Comparison of ENCODE assay signal across 8 cellular contexts in genomic region chr12:68317047-68317667, GRCh38. TPM values are rescaled to one million over a fixed set of nuclear protein-coding genes. Genes with fewer than 3 reads are reported as not detected.
DNase-seq lines count a peak whose midpoint lies in the region; ATAC-seq and TF ChIP-seq lines count a peak whose summit lies in the region.

No MANE protein-coding gene starts in this region.

- ATAC-seq in activated T-cell treated with anti-CD3 and anti-CD28 coated beads, Interleukin-2, amount 50 U/mL, for 4 hours: no peak

- H3K27me3 Mint-ChIP-seq in activated T-cell treated with anti-CD3 and anti-CD28 coated beads, Interleukin-2, amount 50 U/mL, for 4 hours (ENCODE audit: low read depth): no peaks in the 10 kb centered on the region
- H3K27me3 Mint-ChIP-seq in glutamatergic neuron (ENCODE audit: unreplicated experiment): no peaks in the 10 kb centered on the region

- no peak overlapping the region for H3K4me3 ChIP-seq in GM06990 (replicated peaks; ENCODE audit: low read depth, low read length)

- DNase-seq in ACHN: peak; percentile 68
- DNase-seq in GM06990 (ENCODE audit: extremely low read depth, insufficient read length): no peak
- peak; percentile 68 for DNase-seq in NCI-H2171 treated with DMSO at 0.1 percent for 48 hours (lab: John Stamatoyannopoulos, UW)
- DNase-seq in activated T-cell treated with anti-CD3 and anti-CD28 coated beads, Interleukin-2, amount 50 U/mL, for 4 hours: peak; percentile 36
- DNase-seq in glutamatergic neuron: no peak
- DNase-seq in stimulated activated CD4-positive, alpha-beta T cell treated with anti-CD3 and anti-CD28 coated beads, Interleukin-1b, Interleukin-23, amount 100 ng/mL, for 4 hours (ENCODE audit: low read depth in 2 of 2): peak; percentile 6 to 53
- DNase-seq in HuH-7.5 (ENCODE audit: low spot score): no peak
- no peak for DNase-seq in OCI-M2 (lab: John Stamatoyannopoulos, UW; ENCODE audit: unreplicated experiment)

- H3K9me3 Mint-ChIP-seq in activated T-cell treated with anti-CD3 and anti-CD28 coated beads, Interleukin-2, amount 50 U/mL, for 4 hours: no peaks in the 10 kb centered on the region
- H3K9me3 Mint-ChIP-seq in glutamatergic neuron (ENCODE audit: unreplicated experiment): no peaks in the 10 kb centered on the region

- no peaks in the 10 kb centered on the region; the same call in 1 of the 2 replicates for H3K36me3 ChIP-seq in GM06990 (ENCODE audit: control insufficient read depth, insufficient read depth, low read length)

- peak; percentile 43 for TF ChIP-seq CTCF in GM06990 (IDR thresholded peaks at IDR 0.05; ENCODE audit: insufficient read depth, low read length, poor library complexity, severe bottlenecking)
- TF ChIP-seq CTCF in glutamatergic neuron (IDR thresholded peaks at IDR 0.05; ENCODE audit: partially characterized antibody, unreplicated experiment): peak; percentile 79

- in situ Hi-C loops in ACHN (cut with HindIII; ENCODE audit: low pct_ligation_motif_present, low pct_unique_long_range_greater_than_20kb, low sequenced_read_pairs): loop anchor here (25.0 kb wide), 1 partner anchor 105 kb away; no protein-coding TSS in a partner anchor

- no peaks in the 10 kb centered on the region for H3K27me3 ChIP-seq in GM06990 (replicated peaks; ENCODE audit: control insufficient read depth, insufficient read depth, low read length)

- H3K4me3 Mint-ChIP-seq in activated T-cell treated with anti-CD3 and anti-CD28 coated beads, Interleukin-2, amount 50 U/mL, for 4 hours: no peak overlapping the region
- H3K4me3 Mint-ChIP-seq in glutamatergic neuron (ENCODE audit: unreplicated experiment): no peak overlapping the region

- H3K27ac Mint-ChIP-seq in glutamatergic neuron (ENCODE audit: unreplicated experiment): no peak overlapping the region

- no peaks in the 10 kb centered on the region for H3K4me1 Mint-ChIP-seq in activated T-cell treated with anti-CD3 and anti-CD28 coated beads, Interleukin-2, amount 50 U/mL, for 4 hours (ENCODE audit: low read depth)
- peaks cover 8% of the 10 kb centered on the region for H3K4me1 Mint-ChIP-seq in glutamatergic neuron (ENCODE audit: low read depth, unreplicated experiment)

- H3K36me3 Mint-ChIP-seq in activated T-cell treated with anti-CD3 and anti-CD28 coated beads, Interleukin-2, amount 50 U/mL, for 4 hours (ENCODE audit: insufficient read depth): peaks cover 14% of the 10 kb centered on the region
- H3K36me3 Mint-ChIP-seq in glutamatergic neuron (ENCODE audit: unreplicated experiment): no peaks in the 10 kb centered on the region

RNA-seq across cellular contexts. Expression of gene MDM1, which starts 15.0 kb away (rescaled TPM):
- total RNA-seq in activated T-cell treated with anti-CD3 and anti-CD28 coated beads, Interleukin-2, amount 50 U/mL, for 4 hours: 10 to 100 TPM; 10.6 to 11.1 (median 11.1) TPM
- 7.9 TPM for total RNA-seq in glutamatergic neuron (ENCODE audit: unreplicated experiment)

Comparison
In these comparisons a context has a peak if more than half of its experiments do, and no peak if none do; other contexts are left out.
1. DNase-seq: peak in ACHN (single experiment), NCI-H2171 treated with DMSO at 0.1 percent for 48 hours (single experiment), activated T-cell treated with anti-CD3 and anti-CD28 coated beads, Interleukin-2, amount 50 U/mL, for 4 hours (single experiment) and stimulated activated CD4-positive, alpha-beta T cell treated with anti-CD3 and anti-CD28 coated beads, Interleukin-1b, Interleukin-23, amount 100 ng/mL, for 4 hours (2 of 2); none in GM06990 (single experiment), glutamatergic neuron (single experiment), HuH-7.5 (single experiment) and OCI-M2 (single experiment).